In the genomic region with DNA sequence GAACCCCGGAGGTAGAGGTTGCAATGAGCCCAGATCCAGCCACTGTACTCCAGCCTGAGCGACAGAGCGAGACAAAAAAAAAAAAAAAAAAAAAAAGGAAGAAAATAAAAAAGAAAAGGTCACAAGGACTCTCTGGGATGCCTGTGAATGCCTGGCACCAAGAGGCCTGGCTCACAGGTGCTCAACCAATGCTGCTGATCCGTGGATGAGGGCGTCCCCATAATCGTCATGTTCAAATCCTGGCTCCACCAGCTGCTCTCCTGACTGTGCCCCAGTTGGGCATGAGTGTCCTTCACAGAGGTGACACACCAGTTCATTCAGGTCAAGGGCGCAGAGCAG, we compare ENCODE assay signal across 9 cellular contexts. TPM values are rescaled to one million over a fixed set of nuclear protein-coding genes. Genes with fewer than 3 reads are reported as not detected.
DNase-seq lines count a peak whose midpoint lies in the region; ATAC-seq and TF ChIP-seq lines count a peak whose summit lies in the region.
"Had no signal": no experiment of that assay in that cellular context is flagged by ENCODE, and none has a peak within 500 bp of the region (broad histone marks: within the 10 kb centered on the region; RNA-seq: fewer than 3 reads in every experiment).

No MANE protein-coding gene starts in this region.

- H3K4me1 ChIP-seq in iPS-18a (ENCODE audit: control insufficient read depth, low read depth, low read length) (no peaks in the 10 kb centered on the region), subcutaneous abdominal adipose tissue (ENCODE audit: control insufficient read depth in 5 of 5, insufficient read depth in 5 of 5, low read length in 5 of 5) (peaks cover 13 to 61% (median 56%) of the 10 kb centered on the region in 5 donors), foreskin keratinocyte (peaks cover 13% of the 10 kb centered on the region)

- no peak for ATAC-seq in activated CD8-positive, alpha-beta T cell treated with anti-CD3 and anti-CD28 coated beads for 36 hours
- ATAC-seq in HG03460 (IDR thresholded peaks at IDR 0.05; ENCODE audit: unreplicated experiment) (no peak), foreskin keratinocyte (no peak)

- peaks cover 32% of the 10 kb centered on the region for H3K27me3 Mint-ChIP-seq in activated T-cell treated with anti-CD3 and anti-CD28 coated beads, Interleukin-2, amount 50 U/mL, for 24 hours
- peaks cover 23% of the 10 kb centered on the region for H3K27me3 Mint-ChIP-seq in activated CD8-positive, alpha-beta T cell treated with anti-CD3 and anti-CD28 coated beads for 36 hours

- TF ChIP-seq CTCF in activated CD8-positive, alpha-beta T cell treated with anti-CD3 and anti-CD28 coated beads for 36 hours (IDR thresholded peaks at IDR 0.05), result no peak
- no peak for TF ChIP-seq CTCF in foreskin keratinocyte (conservative IDR thresholded peaks at IDR 0.05)

- peak overlapping the region; percentile 69 for H3K4me3 Mint-ChIP-seq in activated T-cell treated with anti-CD3 and anti-CD28 coated beads, Interleukin-2, amount 50 U/mL, for 24 hours
- H3K4me3 Mint-ChIP-seq in activated CD8-positive, alpha-beta T cell treated with anti-CD3 and anti-CD28 coated beads for 36 hours, result peak overlapping the region; percentile 65

- H3K27ac Mint-ChIP-seq in activated T-cell treated with anti-CD3 and anti-CD28 coated beads, Interleukin-2, amount 50 U/mL, for 24 hours, result no peak overlapping the region
- no peak overlapping the region for H3K27ac Mint-ChIP-seq in activated CD8-positive, alpha-beta T cell treated with anti-CD3 and anti-CD28 coated beads for 36 hours

- POLR2A ChIA-PET in activated CD8-positive, alpha-beta T cell treated with anti-CD3 and anti-CD28 coated beads for 36 hours (lab: Charles Lee), result interaction anchor here (0.6 to 2.5 kb wide), 3 partner anchors 12 to 33 kb away, joined by 3 to 9 read pairs (median 7); no protein-coding TSS in a partner anchor

- H3K27me3 ChIP-seq in iPS-18a (ENCODE audit: control insufficient read depth, insufficient read depth, low read length) (peaks cover 8% of the 10 kb centered on the region), subcutaneous abdominal adipose tissue (ENCODE audit: control insufficient read depth in 5 of 5, insufficient read depth in 4 of 5, low read length in 5 of 5) (peaks cover 0 to under 1% (median 0%) of the 10 kb centered on the region in 5 donors), foreskin keratinocyte (no peaks in the 10 kb centered on the region)

- H3K9ac ChIP-seq in iPS-18a (ENCODE audit: low read length) (no peak overlapping the region), subcutaneous abdominal adipose tissue (ENCODE audit: low read length in 5 of 5) (no peak overlapping the region)

- no peaks in the 10 kb centered on the region for H3K9me3 ChIP-seq in iPS-18a (ENCODE audit: control insufficient read depth, low read depth, low read length)
- H3K9me3 ChIP-seq in subcutaneous abdominal adipose tissue (ENCODE audit: control insufficient read depth in 5 of 5, low read length in 5 of 5), result no peaks in the 10 kb centered on the region

- peak overlapping the region; percentile 47 for H3K4me3 ChIP-seq in iPS-18a (ENCODE audit: low read length)
- H3K4me3 ChIP-seq in subcutaneous abdominal adipose tissue (ENCODE audit: low read depth in 1 of 5, low read length in 5 of 5), result peak overlapping the region in 4 of 5 donors; percentile 84 to 88 (median 85)

- no peak for DNase-seq in activated T-cell treated with anti-CD3 and anti-CD28 coated beads, Interleukin-2, amount 50 U/mL, for 24 hours
- no peak for DNase-seq in activated T-cell treated with anti-CD3 and anti-CD28 coated beads, Interleukin-2, amount 50 U/mL, for 1 hour
- DNase-seq in activated CD8-positive, alpha-beta T cell treated with anti-CD3 and anti-CD28 coated beads for 36 hours, result no peak
- DNase-seq in mucosa of gallbladder (ENCODE audit: low spot score), result no peak
- no peak for DNase-seq in foreskin keratinocyte
- DNase-seq: activated gamma-delta T cell had no signal

- no peaks in the 10 kb centered on the region for H3K9me3 Mint-ChIP-seq in activated T-cell treated with anti-CD3 and anti-CD28 coated beads, Interleukin-2, amount 50 U/mL, for 24 hours
- H3K9me3 Mint-ChIP-seq in activated CD8-positive, alpha-beta T cell treated with anti-CD3 and anti-CD28 coated beads for 36 hours, result no peaks in the 10 kb centered on the region

- H3K36me3 ChIP-seq in iPS-18a (ENCODE audit: control insufficient read depth, low read depth, low read length), result peaks cover 2% of the 10 kb centered on the region
- peaks cover 0 to 9% (median 5%) of the 10 kb centered on the region in 5 donors for H3K36me3 ChIP-seq in subcutaneous abdominal adipose tissue (ENCODE audit: control insufficient read depth in 5 of 5, insufficient read depth in 5 of 5, low read length in 5 of 5)

- H3K27ac ChIP-seq in iPS-18a (ENCODE audit: low read length) (no peak overlapping the region), subcutaneous abdominal adipose tissue (ENCODE audit: low read depth, low read length) (no peak overlapping the region), foreskin keratinocyte (no peak overlapping the region)

- intact Hi-C loops in activated CD8-positive, alpha-beta T cell treated with anti-CD3 and anti-CD28 coated beads for 36 hours (cut with micrococcal nuclease), result no loop called here

- CTCF ChIA-PET in activated CD8-positive, alpha-beta T cell treated with anti-CD3 and anti-CD28 coated beads for 36 hours (lab: Charles Lee), result interaction anchor here (0.6 to 1.6 kb wide), 4 partner anchors 16 to 27 kb away, joined by 3 to 5 read pairs (median 4); no protein-coding TSS in a partner anchor

- peaks cover 20% of the 10 kb centered on the region for H3K4me1 Mint-ChIP-seq in activated T-cell treated with anti-CD3 and anti-CD28 coated beads, Interleukin-2, amount 50 U/mL, for 24 hours (ENCODE audit: low read depth)
- H3K4me1 Mint-ChIP-seq in activated CD8-positive, alpha-beta T cell treated with anti-CD3 and anti-CD28 coated beads for 36 hours (ENCODE audit: low read depth), result peaks cover 24% of the 10 kb centered on the region

- H3K36me3 Mint-ChIP-seq in activated T-cell treated with anti-CD3 and anti-CD28 coated beads, Interleukin-2, amount 50 U/mL, for 24 hours (ENCODE audit: low read depth), result peaks cover 9% of the 10 kb centered on the region
- peaks cover 4% of the 10 kb centered on the region for H3K36me3 Mint-ChIP-seq in activated CD8-positive, alpha-beta T cell treated with anti-CD3 and anti-CD28 coated beads for 36 hours (ENCODE audit: low read depth)

RNA-seq across cellular contexts. Expression of a gene that starts 0.6 kb away (rescaled TPM):
- 1 to 10 TPM in 1 of 2 experiments, under 1 TPM in 1; 0.36 to 1.1 TPM for total RNA-seq in activated CD8-positive, alpha-beta T cell treated with anti-CD3 and anti-CD28 coated beads for 36 hours
- total RNA-seq in mucosa of gallbladder, result 24.6 TPM
- total RNA-seq in foreskin keratinocyte, result 31.3 and 31.8 TPM in 2 replicates
- polyA plus RNA-seq in foreskin keratinocyte, result 41.8 and 42.9 TPM in 2 replicates

RNA-seq across cellular contexts. Expression of a gene that starts 9.7 kb away (rescaled TPM):
- total RNA-seq in activated CD8-positive, alpha-beta T cell treated with anti-CD3 and anti-CD28 coated beads for 36 hours, result under 1 TPM in 1 of 2 experiments, not detected in 1; 0.56 TPM
- 1.7 TPM for total RNA-seq in mucosa of gallbladder
- total RNA-seq in foreskin keratinocyte, result not detected in 2 replicates
- polyA plus RNA-seq in foreskin keratinocyte, result not detected in 2 replicates

RNA-seq across cellular contexts. Expression of a gene that starts 37.7 kb away (rescaled TPM):
- 100 to 1,000 TPM; 307 to 315 TPM for total RNA-seq in activated CD8-positive, alpha-beta T cell treated with anti-CD3 and anti-CD28 coated beads for 36 hours
- 160 TPM for total RNA-seq in mucosa of gallbladder
- total RNA-seq in foreskin keratinocyte, result 267 and 315 TPM in 2 replicates
- 231 and 253 TPM in 2 replicates for polyA plus RNA-seq in foreskin keratinocyte

RNA-seq across cellular contexts. Expression of a gene that starts 38.0 kb away (rescaled TPM):
- 10 to 100 TPM; 24.5 to 25.4 TPM for total RNA-seq in activated CD8-positive, alpha-beta T cell treated with anti-CD3 and anti-CD28 coated beads for 36 hours
- total RNA-seq in mucosa of gallbladder, result 24.0 TPM
- 21.4 and 21.7 TPM in 2 replicates for total RNA-seq in foreskin keratinocyte
- 21.8 and 22.7 TPM in 2 replicates for polyA plus RNA-seq in foreskin keratinocyte

Comparison
In these comparisons a context has a peak if more than half of its experiments do, and no peak if none do; other contexts are left out.
1. RNA of a gene that starts 0.6 kb away (total RNA-seq): 31.3 to 31.8 TPM in foreskin keratinocyte and 24.6 TPM in mucosa of gallbladder (single experiment); 0.36 to 1.1 TPM in activated CD8-positive, alpha-beta T cell treated with anti-CD3 and anti-CD28 coated beads for 36 hours; every median in the first group is over 10 times any median in the second.